1 cellular context compared by ENCODE assay signal in genomic region chr1:112744019-112744578, GRCh38.
TF ChIP-seq lines count a peak whose summit lies in the region.

No MANE protein-coding gene starts in this region.

TF ChIP-seq in HepG2, 621 proteins besides CTCF, POLR2A, EP300 and RAD21:
- no peak for TF ChIP-seq RXRA (CRISPR knock-in tag; IDR thresholded peaks at IDR 0.05)
- no peak for TF ChIP-seq ZFP1 (CRISPR knock-in tag; IDR thresholded peaks at IDR 0.05)
- no peak for TF ChIP-seq ZNF570 (CRISPR knock-in tag; IDR thresholded peaks at IDR 0.05; ENCODE audit: borderline replicate concordance)
- no peak for TF ChIP-seq RAD51 (IDR thresholded peaks at IDR 0.05; ENCODE audit: borderline replicate concordance)
- no peak for TF ChIP-seq SPEN (CRISPR knock-in tag; IDR thresholded peaks at IDR 0.05; ENCODE audit: low read depth)
- TF ChIP-seq ZNF143 (CRISPR knock-in tag; IDR thresholded peaks at IDR 0.05), result no peak
TF ChIP-seq in HepG2: peak in this region for 0.
